ENCODE assay signal across 17 cellular contexts in the genomic region with DNA sequence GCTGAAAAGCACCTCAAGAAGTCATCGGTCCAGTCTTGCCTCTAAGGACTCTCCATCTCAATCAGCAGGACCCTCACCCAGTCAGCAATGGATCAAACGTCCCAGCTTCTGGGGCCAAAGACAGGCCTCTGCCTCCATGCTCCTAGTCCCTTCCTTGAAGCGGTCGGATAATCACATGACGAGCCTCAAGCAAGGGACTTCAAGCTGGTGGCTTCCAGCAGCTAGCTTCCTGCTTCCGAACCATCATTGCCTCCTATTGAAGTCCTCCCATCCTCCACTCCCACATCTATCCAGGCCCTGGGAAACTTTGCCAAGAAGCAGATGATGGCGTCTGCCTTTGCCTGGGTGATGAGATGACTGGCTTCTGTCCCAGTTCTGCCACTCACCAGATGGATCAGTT.
"Had no signal": no experiment of that assay in that cellular context is flagged by ENCODE, and none has a peak within 500 bp of the region (broad histone marks: within the 10 kb centered on the region; RNA-seq: fewer than 3 reads in every experiment).

No MANE protein-coding gene starts in this region.

- H3K36me3 ChIP-seq: lower lobe of right lung, WERI-Rb-1 had no signal

- H3K4me1 ChIP-seq: lower lobe of right lung had no signal

- H3K9me3 ChIP-seq: lower lobe of right lung had no signal

- DNase-seq: activated CD4-positive, alpha-beta T cell treated with anti-CD3 and anti-CD28 coated beads, Interleukin-2, amount 50 U/mL, for 1 hour; activated CD4-positive, CD25-positive, alpha-beta regulatory T cell treated with anti-CD3 and anti-CD28 coated beads, Interleukin-2, amount 50 U/mL, for 72 hours; activated effector memory CD4-positive, alpha-beta T cell treated with anti-CD3 and anti-CD28 coated beads, Interleukin-2, amount 50 U/mL, for 16 hours; activated naive CD4-positive, alpha-beta T cell treated with anti-CD3 and anti-CD28 coated beads, Interleukin-2, amount 10 ng/mL, durations not matched to agents 7 days and 5 days; amygdala; effector CD4-positive, alpha-beta T cell; foreskin melanocyte; immature natural killer cell; lower lobe of right lung; naive thymus-derived CD4-positive, alpha-beta T cell; retina; stimulated activated CD4-positive, alpha-beta T cell treated with anti-CD3 and anti-CD28 coated beads, Interleukin-4, amount 100 ng/mL, for 24 hours; stimulated activated naive CD8-positive, alpha-beta T cell treated with anti-CD3 and anti-CD28 coated beads, Interleukin-15, Interleukin-2, amounts not matched to agents 100 U/mL and 50 U/mL, for 24 hours; T-cell; WERI-Rb-1 had no signal

- H3K27me3 ChIP-seq: hepatocyte had no signal

- ATAC-seq: left lobe of liver; lower lobe of right lung; naive thymus-derived CD4-positive, alpha-beta T cell; stimulated activated naive CD8-positive, alpha-beta T cell treated with anti-CD3 and anti-CD28 coated beads, Interleukin-15, Interleukin-2, amounts not matched to agents 100 U/mL and 50 U/mL, for 24 hours; T-cell had no signal

- H3K79me2 ChIP-seq: hepatocyte had no signal

- H3K27ac ChIP-seq: hepatocyte, lower lobe of right lung, WERI-Rb-1 had no signal

- H3K4me3 ChIP-seq: hepatocyte, lower lobe of right lung had no signal

- H2AFZ ChIP-seq: hepatocyte had no signal

- H3K4me2 ChIP-seq: hepatocyte had no signal
